Comparison of ENCODE assay signal across 9 cellular contexts in genomic region chr12:53222170-53223005, GRCh38. TPM values are rescaled to one million over a fixed set of nuclear protein-coding genes. Genes with fewer than 3 reads are reported as not detected.
DNase-seq lines count a peak whose midpoint lies in the region; ATAC-seq, FAIRE-seq and TF ChIP-seq lines count a peak whose summit lies in the region.
"Had no signal": no experiment of that assay in that cellular context is flagged by ENCODE, and none has a peak within 500 bp of the region (broad histone marks: within the 10 kb centered on the region; RNA-seq: fewer than 3 reads in every experiment).

No MANE protein-coding gene starts in this region.

- TF ChIP-seq POLR2A in GM12891 (IDR thresholded peaks at IDR 0.05; ENCODE audit: low read depth, low read length) = no peak

- FAIRE-seq in GM12891 (lab: Jason Lieb, UNC) = no peak

- H3K4me3 ChIP-seq in heart right ventricle (peak overlapping the region in 9 of 10 donors; percentile 71 to 96 (median 78)), brain microvascular endothelial cell (ENCODE audit: low read depth, low read length) (peak overlapping the region; percentile 40), mucosa of rectum (ENCODE audit: low read length in 2 of 2) (peak overlapping the region; percentile 31 to 56)

- intact Hi-C loops in heart right ventricle (cut with DNase I) = no loop called here
- intact Hi-C loops in cardiac septum (cut with DNase I) = no loop called here

- H3K36me3 ChIP-seq in heart right ventricle (peaks cover 0 to 3% (median 0%) of the 10 kb centered on the region in 9 donors), brain microvascular endothelial cell (replicated peaks) (no peaks in the 10 kb centered on the region), mucosa of rectum (ENCODE audit: control insufficient read depth in 2 of 2, insufficient read depth in 2 of 2, low read length in 2 of 2) (no peaks in the 10 kb centered on the region)

- H3K27ac ChIP-seq in heart right ventricle = peak overlapping the region; percentile 96 to 100 (median 99)
- peak overlapping the region; percentile 99 for H3K27ac ChIP-seq in brain microvascular endothelial cell
- H3K27ac ChIP-seq in mucosa of rectum (ENCODE audit: low read depth in 2 of 2, low read length in 2 of 2) = peak overlapping the region; percentile 99 to 100

- 51 to 53% methylated on average over 5 of the region's 5 CpGs for WGBS in heart right ventricle, 2 donors

- ATAC-seq in heart right ventricle (no peak), GM21786 (IDR thresholded peaks at IDR 0.05; ENCODE audit: unreplicated experiment) (no peak)

- H3K4me1 ChIP-seq in heart right ventricle = peaks cover 9 to 67% (median 45%) of the 10 kb centered on the region in 9 donors
- H3K4me1 ChIP-seq in mucosa of rectum (ENCODE audit: control insufficient read depth in 2 of 2, insufficient read depth in 2 of 2, low read length in 2 of 2) = peaks cover 49 to 52% of the 10 kb centered on the region in 2 donors

- no peaks in the 10 kb centered on the region for H3K9me3 ChIP-seq in heart right ventricle
- H3K9me3 ChIP-seq in mucosa of rectum (ENCODE audit: control insufficient read depth in 2 of 2, low read length in 2 of 2) = no peaks in the 10 kb centered on the region

- H3K27me3 ChIP-seq in heart right ventricle (no peaks in the 10 kb centered on the region), brain microvascular endothelial cell (replicated peaks) (no peaks in the 10 kb centered on the region), mucosa of rectum (ENCODE audit: control insufficient read depth in 2 of 2, insufficient read depth in 2 of 2, low read length in 2 of 2) (no peaks in the 10 kb centered on the region)

- in situ Hi-C loops in brain microvascular endothelial cell (cut with HindIII; ENCODE audit: low pct_ligation_motif_present, low sequenced_read_pairs) = no loop called here

- TF ChIP-seq CTCF in heart right ventricle (IDR thresholded peaks at IDR 0.05) (no peak), brain microvascular endothelial cell (IDR thresholded peaks at IDR 0.05; ENCODE audit: low read depth, low read length, missing control alignments) (no peak)

- H3K9ac ChIP-seq in mucosa of rectum (ENCODE audit: low read depth in 1 of 2, low read length in 2 of 2) = peak overlapping the region in 1 of 2 donors; percentile 38

- DNase-seq in heart right ventricle (no peak), cardiac septum (ENCODE audit: low spot score) (no peak), brain microvascular endothelial cell (no peak), GM19240 (ENCODE audit: insufficient read length, low spot score) (no peak), ureter (ENCODE audit: low spot score) (no peak), GM12891 (ENCODE audit: insufficient read length, low spot score) (no peak)

TF ChIP-seq in GM12891, 5 proteins besides CTCF, POLR2A, EP300 and RAD21:
- TF ChIP-seq SPI1 (IDR thresholded peaks at IDR 0.05; ENCODE audit: low read depth, low read length) (no peak), PAX5 (IDR thresholded peaks at IDR 0.05; ENCODE audit: insufficient read depth, low read length, severe bottlenecking) (no peak), POU2F2 (IDR thresholded peaks at IDR 0.05; ENCODE audit: low read depth, low read length) (no peak), POLR2AphosphoS5 (IDR thresholded peaks at IDR 0.05; ENCODE audit: low read depth, low read length) (no peak), TAF1 (IDR thresholded peaks at IDR 0.05; ENCODE audit: low read depth, low read length) (no peak)

RNA-seq across cellular contexts. Expression of gene RARG, which starts 9.6 kb away (rescaled TPM):
- total RNA-seq in heart right ventricle = 10 to 100 TPM in 8 of 10 donors, 1 to 10 TPM in 2; 7.0 to 21.7 (median 13.9) TPM
- polyA plus RNA-seq in heart right ventricle = 10 to 100 TPM in 1 of 2 donors, 1 to 10 TPM in 1; 7.8 to 11.7 TPM
- total RNA-seq in cardiac septum = 21.2 TPM
- 101 TPM for total RNA-seq in ureter
- 4.0 TPM for polyA plus RNA-seq in GM12891 (2012; ENCODE audit: low read depth, missing spikeins)

RNA-seq across cellular contexts. Expression of gene ITGB7, which starts 15.3 kb away (rescaled TPM):
- total RNA-seq in heart right ventricle (1 to 10 TPM in 7 of 10 donors, under 1 TPM in 3; 0.56 to 8.4 (median 1.1) TPM), cardiac septum (1.4 TPM), ureter (15.8 TPM)
- polyA plus RNA-seq in heart right ventricle = under 1 TPM; 0.55 to 0.73 TPM
- polyA plus RNA-seq in GM12891 (2012; ENCODE audit: low read depth, missing spikeins) = 154 TPM
- total RNA-seq: NCI-H460 had no signal

RNA-seq across cellular contexts. Expression of gene CSAD, which starts 41.7 kb away (rescaled TPM):
- total RNA-seq in heart right ventricle (10 to 100 TPM in 3 of 10 donors, 1 to 10 TPM in 7; 8.3 to 15.1 (median 9.5) TPM), cardiac septum (16.5 TPM), ureter (65.7 TPM)
- 10 to 100 TPM in 1 of 2 donors, 1 to 10 TPM in 1; 8.0 to 76.4 TPM for polyA plus RNA-seq in heart right ventricle
- 8.6 TPM for polyA plus RNA-seq in GM12891 (2012; ENCODE audit: low read depth, missing spikeins)

RNA-seq across cellular contexts. Expression of gene ZNF740, which starts 41.9 kb away (rescaled TPM):
- 10 to 100 TPM; 13.8 to 28.9 (median 20.4) TPM for total RNA-seq in heart right ventricle
- 1 to 10 TPM; 2.7 to 8.2 TPM for polyA plus RNA-seq in heart right ventricle
- 19.2 TPM for total RNA-seq in cardiac septum
- total RNA-seq in ureter = 56.8 TPM
- 10.6 TPM for polyA plus RNA-seq in GM12891 (2012; ENCODE audit: low read depth, missing spikeins)

RNA-seq across cellular contexts. Expression of gene ESPL1, which starts 45.7 kb away (rescaled TPM):
- total RNA-seq in heart right ventricle (1 to 10 TPM in 2 of 10 donors, under 1 TPM in 8; 0.04 to 3.1 (median 0.36) TPM), cardiac septum (0.16 TPM), ureter (2.3 TPM)
- under 1 TPM; 0.13 to 0.29 TPM for polyA plus RNA-seq in heart right ventricle
- 11.6 TPM for polyA plus RNA-seq in GM12891 (2012; ENCODE audit: low read depth, missing spikeins)
